Comparison of ENCODE assay signal across 1 cellular context in the genomic region with DNA sequence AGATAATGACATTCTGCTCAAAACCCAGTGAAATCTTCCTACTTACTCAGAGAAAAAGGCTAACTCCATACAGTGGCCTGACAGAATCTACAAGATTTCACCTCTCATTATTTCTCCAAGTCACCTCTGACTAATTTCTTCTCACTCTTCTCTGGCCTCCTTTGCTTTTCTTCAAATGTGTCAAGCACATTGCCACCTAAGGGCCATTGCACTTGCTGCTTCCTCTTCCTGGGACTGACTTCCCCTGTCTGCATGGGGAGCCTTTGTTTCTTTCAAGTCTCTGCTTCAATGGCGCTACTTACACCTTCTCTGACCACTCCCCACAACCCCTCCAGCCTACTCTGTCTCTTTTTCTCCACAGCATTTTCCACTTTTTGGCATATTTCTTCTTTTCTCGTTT.
TF ChIP-seq lines count a peak whose summit lies in the region.

No MANE protein-coding gene starts in this region.

TF ChIP-seq in K562, 482 proteins besides CTCF, POLR2A, EP300 and RAD21 (continued from another document and continues in another):
- TF ChIP-seq, protein P1, sequence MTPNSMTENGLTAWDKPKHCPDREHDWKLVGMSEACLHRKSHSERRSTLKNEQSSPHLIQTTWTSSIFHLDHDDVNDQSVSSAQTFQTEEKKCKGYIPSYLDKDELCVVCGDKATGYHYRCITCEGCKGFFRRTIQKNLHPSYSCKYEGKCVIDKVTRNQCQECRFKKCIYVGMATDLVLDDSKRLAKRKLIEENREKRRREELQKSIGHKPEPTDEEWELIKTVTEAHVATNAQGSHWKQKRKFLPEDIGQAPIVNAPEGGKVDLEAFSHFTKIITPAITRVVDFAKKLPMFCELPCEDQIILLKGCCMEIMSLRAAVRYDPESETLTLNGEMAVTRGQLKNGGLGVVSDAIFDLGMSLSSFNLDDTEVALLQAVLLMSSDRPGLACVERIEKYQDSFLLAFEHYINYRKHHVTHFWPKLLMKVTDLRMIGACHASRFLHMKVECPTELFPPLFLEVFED (CRISPR knock-in tag; conservative IDR thresholded peaks at IDR 0.05): no peak
- no peak for TF ChIP-seq TEAD2 (tag; IDR thresholded peaks at IDR 0.05)
- TF ChIP-seq ZNF408 (CRISPR knock-in tag; IDR thresholded peaks at IDR 0.05; ENCODE audit: low read depth): no peak
- no peak for TF ChIP-seq ZKSCAN3 (CRISPR knock-in tag; IDR thresholded peaks at IDR 0.05)
- TF ChIP-seq, protein P2, sequence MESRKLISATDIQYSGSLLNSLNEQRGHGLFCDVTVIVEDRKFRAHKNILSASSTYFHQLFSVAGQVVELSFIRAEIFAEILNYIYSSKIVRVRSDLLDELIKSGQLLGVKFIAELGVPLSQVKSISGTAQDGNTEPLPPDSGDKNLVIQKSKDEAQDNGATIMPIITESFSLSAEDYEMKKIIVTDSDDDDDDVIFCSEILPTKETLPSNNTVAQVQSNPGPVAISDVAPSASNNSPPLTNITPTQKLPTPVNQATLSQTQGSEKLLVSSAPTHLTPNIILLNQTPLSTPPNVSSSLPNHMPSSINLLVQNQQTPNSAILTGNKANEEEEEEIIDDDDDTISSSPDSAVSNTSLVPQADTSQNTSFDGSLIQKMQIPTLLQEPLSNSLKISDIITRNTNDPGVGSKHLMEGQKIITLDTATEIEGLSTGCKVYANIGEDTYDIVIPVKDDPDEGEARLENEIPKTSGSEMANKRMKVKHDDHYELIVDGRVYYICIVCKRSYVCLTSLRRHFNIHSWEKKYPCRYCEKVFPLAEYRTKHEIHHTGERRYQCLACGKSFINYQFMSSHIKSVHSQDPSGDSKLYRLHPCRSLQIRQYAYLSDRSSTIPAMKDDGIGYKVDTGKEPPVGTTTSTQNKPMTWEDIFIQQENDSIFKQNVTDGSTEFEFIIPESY (CRISPR knock-in tag; IDR thresholded peaks at IDR 0.05): 0 out of 2 replicates have a peak, but pooled peaks have one; percentile 32
- no peak for TF ChIP-seq BCL6 (CRISPR knock-in tag; IDR thresholded peaks at IDR 0.05)
- peak; percentile 40; the same call in 1 of the 2 replicates for TF ChIP-seq OTX1 (CRISPR knock-in tag; IDR thresholded peaks at IDR 0.05)
- TF ChIP-seq CHD4 (IDR thresholded peaks at IDR 0.05; ENCODE audit: insufficient read depth, insufficient replicate concordance, low read depth, low read length, poor library complexity, severe bottlenecking): no peak
- TF ChIP-seq HIVEP1 (CRISPR knock-in tag; IDR thresholded peaks at IDR 0.05): no peak
- TF ChIP-seq ZBTB2 (IDR thresholded peaks at IDR 0.05): 0 out of 2 replicates have a peak, but pooled peaks have one; percentile 19
- no peak for TF ChIP-seq HDAC8 (tag; IDR thresholded peaks at IDR 0.05)
- peak; percentile 30 to 67 for TF ChIP-seq E2F6 (IDR thresholded peaks at IDR 0.05; ENCODE audit: borderline replicate concordance in 1 of 2, extremely low read depth in 1 of 2, insufficient read depth in 1 of 2, insufficient read length in 1 of 2, low read depth in 1 of 2, low read length in 1 of 2, poor library complexity in 1 of 2, severe bottlenecking in 1 of 2)
- 0 out of 2 replicates have a peak, but pooled peaks have one; percentile 13 for TF ChIP-seq ZNF644 (tag; IDR thresholded peaks at IDR 0.05; ENCODE audit: low read depth)
- TF ChIP-seq POLR3A (IDR thresholded peaks at IDR 0.05; ENCODE audit: borderline replicate concordance, extremely low read depth, insufficient read depth, insufficient read length): no peak
- TF ChIP-seq TRIM24 (IDR thresholded peaks at IDR 0.05): 0 out of 4 replicates have a peak, but pooled peaks of 1 of the 2 experiments have one; percentile 18
- TF ChIP-seq ZNF431 (CRISPR knock-in tag; IDR thresholded peaks at IDR 0.05): no peak
- no peak for TF ChIP-seq ZNF57 (CRISPR knock-in tag; IDR thresholded peaks at IDR 0.05)
- TF ChIP-seq MGA (IDR thresholded peaks at IDR 0.05): peak; percentile 93
- TF ChIP-seq, protein P3, sequence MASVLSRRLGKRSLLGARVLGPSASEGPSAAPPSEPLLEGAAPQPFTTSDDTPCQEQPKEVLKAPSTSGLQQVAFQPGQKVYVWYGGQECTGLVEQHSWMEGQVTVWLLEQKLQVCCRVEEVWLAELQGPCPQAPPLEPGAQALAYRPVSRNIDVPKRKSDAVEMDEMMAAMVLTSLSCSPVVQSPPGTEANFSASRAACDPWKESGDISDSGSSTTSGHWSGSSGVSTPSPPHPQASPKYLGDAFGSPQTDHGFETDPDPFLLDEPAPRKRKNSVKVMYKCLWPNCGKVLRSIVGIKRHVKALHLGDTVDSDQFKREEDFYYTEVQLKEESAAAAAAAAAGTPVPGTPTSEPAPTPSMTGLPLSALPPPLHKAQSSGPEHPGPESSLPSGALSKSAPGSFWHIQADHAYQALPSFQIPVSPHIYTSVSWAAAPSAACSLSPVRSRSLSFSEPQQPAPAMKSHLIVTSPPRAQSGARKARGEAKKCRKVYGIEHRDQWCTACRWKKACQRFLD (CRISPR knock-in tag; IDR thresholded peaks at IDR 0.05): peak; percentile 68; the same call in 1 of the 2 replicates
- TF ChIP-seq ETV6 (IDR thresholded peaks at IDR 0.05; ENCODE audit: borderline replicate concordance in 1 of 2, low read depth in 2 of 2, low read length in 1 of 2): 0 out of 4 replicates have a peak, but pooled peaks of 1 of the 2 experiments have one; percentile 28
- no peak for TF ChIP-seq ETV6 (CRISPR knock-in tag; IDR thresholded peaks at IDR 0.05; ENCODE audit: borderline replicate concordance)
- TF ChIP-seq CBX3 (IDR thresholded peaks at IDR 0.05; ENCODE audit: borderline replicate concordance in 1 of 2, low read length in 2 of 2): peak in 1 of 2 experiments; percentile 54; a peak in 1 of 3 replicates
- TF ChIP-seq SMARCA4 (IDR thresholded peaks at IDR 0.05): 0 out of 2 replicates have a peak, but pooled peaks have one; percentile 9
- no peak for TF ChIP-seq MAFG (tag; conservative IDR thresholded peaks at IDR 0.05)
- TF ChIP-seq ZNF311 (CRISPR knock-in tag; IDR thresholded peaks at IDR 0.05): peak; percentile 70
- 0 out of 2 replicates have a peak, but pooled peaks have one; percentile 14 for TF ChIP-seq CREB3 (tag; conservative IDR thresholded peaks at IDR 0.05; ENCODE audit: low read depth)
- TF ChIP-seq JUND (IDR thresholded peaks at IDR 0.05; ENCODE audit: borderline replicate concordance, low read depth, low read length): no peak
- peak; percentile 29; the same call in 1 of the 3 replicates for TF ChIP-seq JUND (tag; IDR thresholded peaks at IDR 0.05; ENCODE audit: borderline replicate concordance, low read depth, low read length)
- TF ChIP-seq USF1 (CRISPR knock-in tag; IDR thresholded peaks at IDR 0.05): no peak
- TF ChIP-seq ZNF707 (CRISPR knock-in tag; conservative IDR thresholded peaks at IDR 0.05): no peak
- no peak for TF ChIP-seq ZNF3 (CRISPR knock-in tag; IDR thresholded peaks at IDR 0.05)
- TF ChIP-seq, protein P4, sequence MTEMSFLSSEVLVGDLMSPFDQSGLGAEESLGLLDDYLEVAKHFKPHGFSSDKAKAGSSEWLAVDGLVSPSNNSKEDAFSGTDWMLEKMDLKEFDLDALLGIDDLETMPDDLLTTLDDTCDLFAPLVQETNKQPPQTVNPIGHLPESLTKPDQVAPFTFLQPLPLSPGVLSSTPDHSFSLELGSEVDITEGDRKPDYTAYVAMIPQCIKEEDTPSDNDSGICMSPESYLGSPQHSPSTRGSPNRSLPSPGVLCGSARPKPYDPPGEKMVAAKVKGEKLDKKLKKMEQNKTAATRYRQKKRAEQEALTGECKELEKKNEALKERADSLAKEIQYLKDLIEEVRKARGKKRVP (CRISPR knock-in tag; IDR thresholded peaks at IDR 0.05): no peak
- TF ChIP-seq CEBPB (tag; IDR thresholded peaks at IDR 0.05): no peak
- no peak for TF ChIP-seq FOXP1 (CRISPR knock-in tag; IDR thresholded peaks at IDR 0.05)
- no peak for TF ChIP-seq NR4A1 (CRISPR knock-in tag; IDR thresholded peaks at IDR 0.05)
- TF ChIP-seq NR4A1 (tag; IDR thresholded peaks at IDR 0.05): no peak
- TF ChIP-seq NFRKB (IDR thresholded peaks at IDR 0.05; ENCODE audit: low read depth): peak; percentile 53
